In the genomic region with DNA sequence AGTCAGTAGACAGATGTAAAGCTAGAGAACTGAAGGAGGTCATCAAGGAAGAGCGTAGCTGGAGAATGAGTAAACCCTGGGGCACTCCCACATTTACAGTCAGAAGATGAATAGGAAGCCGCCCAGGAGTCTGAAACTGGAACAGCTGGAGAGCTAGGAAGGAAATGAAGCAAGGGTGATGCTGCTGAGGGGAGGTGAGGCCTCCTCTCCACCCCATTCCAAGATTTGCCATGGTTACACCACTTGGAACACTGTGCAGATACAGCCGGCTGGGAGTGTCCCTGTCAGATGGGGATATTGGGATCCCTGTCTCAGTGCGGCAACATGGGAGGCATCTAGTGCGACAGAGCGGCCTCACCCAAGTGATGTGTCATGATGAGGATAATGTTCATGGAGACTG, we compare ENCODE assay signal across 13 cellular contexts. TPM values are rescaled to one million over a fixed set of nuclear protein-coding genes. Genes with fewer than 3 reads are reported as not detected.
DNase-seq lines count a peak whose midpoint lies in the region; ATAC-seq, FAIRE-seq and TF ChIP-seq lines count a peak whose summit lies in the region.
"Had no signal": no experiment of that assay in that cellular context is flagged by ENCODE, and none has a peak within 500 bp of the region (broad histone marks: within the 10 kb centered on the region; RNA-seq: fewer than 3 reads in every experiment).

No MANE protein-coding gene starts in this region.

- H2BK5ac ChIP-seq in H9 (ENCODE audit: insufficient read length, low read length): no peak overlapping the region

- no peaks in the 10 kb centered on the region for H3K27me3 ChIP-seq in H9 (ENCODE audit: insufficient read depth, low read length)
- no peaks in the 10 kb centered on the region for H3K27me3 ChIP-seq in astrocyte (ENCODE audit: insufficient read depth, low read length)
- H3K27me3 ChIP-seq in smooth muscle cell (ENCODE audit: low read depth): no peaks in the 10 kb centered on the region
- H3K27me3 ChIP-seq: dorsolateral prefrontal cortex had no signal

- TF ChIP-seq CTCF in H9 (conservative IDR thresholded peaks at IDR 0.05): no peak
- TF ChIP-seq CTCF in astrocyte (IDR thresholded peaks at IDR 0.05; ENCODE audit: insufficient read depth, low read depth, low read length): no peak
- no peak for TF ChIP-seq CTCF in smooth muscle cell (IDR thresholded peaks at IDR 0.05; ENCODE audit: borderline replicate concordance, insufficient read depth, poor library complexity, severe bottlenecking)

- H2BK15ac ChIP-seq in H9 (ENCODE audit: low read depth, low read length): no peak overlapping the region

- H4K5ac ChIP-seq in H9 (ENCODE audit: insufficient read length, low read depth, low read length): no peak overlapping the region

- H3K4me1 ChIP-seq in H9 (ENCODE audit: insufficient read depth, low read length) (peaks cover 2% of the 10 kb centered on the region; the same call in 1 of the 2 replicates), astrocyte (ENCODE audit: insufficient read depth, low read length) (peaks cover 33% of the 10 kb centered on the region), smooth muscle cell (ENCODE audit: low read depth) (peaks cover 10% of the 10 kb centered on the region)

- H2AK5ac ChIP-seq in H9 (ENCODE audit: insufficient read length, low read length): no peak overlapping the region

- H3K36me3 Mint-ChIP-seq in H9 (ENCODE audit: insufficient read depth in 1 of 3, low read depth in 3 of 3) (peaks cover 0 to 4% (median 0%) of the 10 kb centered on the region in 3 experiments; a peak in 1 of 7 replicates), astrocyte (ENCODE audit: low read depth, unreplicated experiment) (peaks cover 10% of the 10 kb centered on the region)

- H3K4me3 ChIP-seq in astrocyte (ENCODE audit: insufficient read depth, low read depth, low read length) (no peak overlapping the region), smooth muscle cell (no peak overlapping the region)
- H3K4me3 ChIP-seq: dorsolateral prefrontal cortex had no signal

- no peaks in the 10 kb centered on the region for H3K79me2 ChIP-seq in H9 (ENCODE audit: insufficient read depth, low read length)
- H3K79me2 ChIP-seq in astrocyte (ENCODE audit: insufficient read depth, low read length): peaks cover 65% of the 10 kb centered on the region
- peaks cover 40% of the 10 kb centered on the region for H3K79me2 ChIP-seq in smooth muscle cell (ENCODE audit: low read depth)

- FAIRE-seq in astrocyte (lab: Jason Lieb, UNC): no peak
- FAIRE-seq: TTC549 had no signal

- H3K9me3 Mint-ChIP-seq in H9 (no peaks in the 10 kb centered on the region), astrocyte (ENCODE audit: unreplicated experiment) (peaks cover 4% of the 10 kb centered on the region)
- H3K9me3 Mint-ChIP-seq: activated naive CD4-positive, alpha-beta T cell treated with anti-CD3 and anti-CD28 coated beads, Interleukin-2, amount 10 ng/mL, durations not matched to agents 7 days and 5 days had no signal

- no peaks in the 10 kb centered on the region for H4K20me1 ChIP-seq in H9 (ENCODE audit: control insufficient read depth, insufficient read depth, insufficient read length)
- H4K20me1 ChIP-seq in astrocyte (ENCODE audit: insufficient read depth, low read length): peaks cover 16% of the 10 kb centered on the region
- H4K20me1 ChIP-seq in smooth muscle cell (ENCODE audit: low read depth): peaks cover 48% of the 10 kb centered on the region

- H3K56ac ChIP-seq in H9 (ENCODE audit: insufficient read length, low read depth, low read length): no peak overlapping the region

- peak overlapping the region in 2 of 3 experiments; percentile 14 to 78; a peak in 2 of 7 replicates for H3K27ac Mint-ChIP-seq in H9
- peak overlapping the region; percentile 15 for H3K27ac Mint-ChIP-seq in astrocyte (ENCODE audit: unreplicated experiment)
- H3K27ac Mint-ChIP-seq: activated naive CD4-positive, alpha-beta T cell treated with anti-CD3 and anti-CD28 coated beads, Interleukin-2, amount 10 ng/mL, durations not matched to agents 7 days and 5 days had no signal

- no peaks in the 10 kb centered on the region for H3F3A ChIP-seq in smooth muscle cell (ENCODE audit: low read depth)

- H3K79me1 ChIP-seq in H9 (ENCODE audit: insufficient read depth, low read depth, low read length, poor library complexity, severe bottlenecking): no peaks in the 10 kb centered on the region

- no peak for DNase-seq in H9
- DNase-seq in astrocyte (ENCODE audit: low read depth): peak; percentile 80
- DNase-seq in left cardiac atrium: peak; percentile 39
- DNase-seq in smooth muscle cell (lab: John Stamatoyannopoulos, UW; ENCODE audit: unreplicated experiment): no peak
- no peak for DNase-seq in NCI-H2081 (lab: John Stamatoyannopoulos, UW)
- DNase-seq in NCI-H526 (lab: John Stamatoyannopoulos, UW): no peak
- DNase-seq in RPMI8226: no peak
- DNase-seq in effector CD4-positive, alpha-beta T cell: no peak
- DNase-seq: activated naive CD4-positive, alpha-beta T cell treated with anti-CD3 and anti-CD28 coated beads, Interleukin-2, amount 10 ng/mL, durations not matched to agents 7 days and 5 days; dorsolateral prefrontal cortex; NCI-H510A treated with DMSO at 0.1 percent for 48 hours; SIG-M5 had no signal

- no peaks in the 10 kb centered on the region for H3K23me2 ChIP-seq in H9 (ENCODE audit: insufficient read length, low read depth, low read length, poor library complexity, severe bottlenecking)

- H2BK120ac ChIP-seq in H9 (ENCODE audit: low read depth, low read length, poor library complexity, severe bottlenecking): no peak overlapping the region

- no peak overlapping the region for H3K4ac ChIP-seq in H9 (ENCODE audit: low read depth, low read length)

- H3K9me3 ChIP-seq in H9 (ENCODE audit: control insufficient read depth, low read depth, low read length) (no peaks in the 10 kb centered on the region), astrocyte (ENCODE audit: insufficient read depth, low read depth, low read length) (no peaks in the 10 kb centered on the region), smooth muscle cell (replicated peaks; ENCODE audit: low read depth) (no peaks in the 10 kb centered on the region)

- no peak overlapping the region for H3K18ac ChIP-seq in H9 (ENCODE audit: insufficient read length, low read depth, low read length)

- no peak overlapping the region for H3T11ph ChIP-seq in H9 (ENCODE audit: low read length)

- H2BK20ac ChIP-seq in H9 (ENCODE audit: low read depth, low read length, poor library complexity, severe bottlenecking): no peak overlapping the region

- H3K9ac ChIP-seq in H9 (ENCODE audit: extremely low read depth, insufficient read length, low read length) (no peak overlapping the region), astrocyte (ENCODE audit: low read length) (peak overlapping the region; percentile 24), smooth muscle cell (ENCODE audit: low read depth) (no peak overlapping the region)

- no peak overlapping the region for H2BK12ac ChIP-seq in H9 (ENCODE audit: insufficient read length, low read depth, low read length)

- intact Hi-C loops in left cardiac atrium (cut with DNase I): no loop called here

- H3K36me3 ChIP-seq in astrocyte (ENCODE audit: insufficient read depth, low read length) (no peaks in the 10 kb centered on the region), smooth muscle cell (ENCODE audit: low read depth) (no peaks in the 10 kb centered on the region)

- H3K27ac ChIP-seq in H9 (ENCODE audit: insufficient read length, low read depth, low read length) (no peak overlapping the region), astrocyte (ENCODE audit: low read depth, low read length) (peak overlapping the region; percentile 54), smooth muscle cell (ENCODE audit: low read depth) (peak overlapping the region; percentile 42)
- H3K27ac ChIP-seq: dorsolateral prefrontal cortex had no signal

- H3K4me1 Mint-ChIP-seq in H9 (peaks cover 25 to 27% of the 10 kb centered on the region in 2 experiments), astrocyte (ENCODE audit: low read depth, unreplicated experiment) (peaks cover 31% of the 10 kb centered on the region)

- no peak overlapping the region for H2AFZ ChIP-seq in H9 (ENCODE audit: low read length)
- H2AFZ ChIP-seq in astrocyte (ENCODE audit: low read depth, low read length): peak overlapping the region; percentile 24
- H2AFZ ChIP-seq in smooth muscle cell (ENCODE audit: low read depth): no peak overlapping the region

- no peak overlapping the region for H3K4me3 Mint-ChIP-seq in H9
- H3K4me3 Mint-ChIP-seq in astrocyte (ENCODE audit: unreplicated experiment): no peak overlapping the region
- H3K4me3 Mint-ChIP-seq: activated naive CD4-positive, alpha-beta T cell treated with anti-CD3 and anti-CD28 coated beads, Interleukin-2, amount 10 ng/mL, durations not matched to agents 7 days and 5 days had no signal

- H4K91ac ChIP-seq in H9 (ENCODE audit: insufficient read length, low read depth, low read length): no peak overlapping the region

- H3K14ac ChIP-seq in H9 (ENCODE audit: insufficient read depth, low read length): no peak overlapping the region

- no peak overlapping the region for H4K8ac ChIP-seq in H9 (replicated peaks; ENCODE audit: insufficient read length, low read depth, low read length)

- H3K27me3 Mint-ChIP-seq in H9 (ENCODE audit: low read depth): no peaks in the 10 kb centered on the region; the same call in 1 of the 2 replicates
- H3K27me3 Mint-ChIP-seq in astrocyte (ENCODE audit: low read depth, unreplicated experiment): no peaks in the 10 kb centered on the region
- H3K27me3 Mint-ChIP-seq: activated naive CD4-positive, alpha-beta T cell treated with anti-CD3 and anti-CD28 coated beads, Interleukin-2, amount 10 ng/mL, durations not matched to agents 7 days and 5 days had no signal

- WGBS in H9 (ENCODE audit: extremely low coverage, insufficient read length, low lambda C conversion rate): no CpG with 5 or more reads among the region's 6 CpGs
- WGBS in smooth muscle cell (ENCODE audit: low lambda C conversion rate): 83% methylated on average over 6 of the region's 6 CpGs

- no peak overlapping the region for H3K4me2 ChIP-seq in H9 (ENCODE audit: insufficient read depth, insufficient read length, low read length)
- H3K4me2 ChIP-seq in astrocyte (ENCODE audit: low read length): peak overlapping the region; percentile 63
- no peak overlapping the region for H3K4me2 ChIP-seq in smooth muscle cell

- ATAC-seq in left cardiac atrium: peak in 1 of 2 donors; percentile 77

- H3K23ac ChIP-seq in H9 (ENCODE audit: insufficient read length, low read depth, low read length): no peak overlapping the region

RNA-seq across cellular contexts. Expression of a gene that starts 51.8 kb away (rescaled TPM):
- total RNA-seq in H9 (2021) (373 and 381 TPM in 2 replicates), astrocyte (249 and 258 TPM in 2 replicates), left cardiac atrium (100 to 1,000 TPM; 337 to 408 TPM), smooth muscle cell (113 and 132 TPM in 2 replicates)
- 223 and 233 TPM in 2 replicates for polyA plus RNA-seq in smooth muscle cell

RNA-seq across cellular contexts. Expression of a gene that starts 58.8 kb away (rescaled TPM):
- total RNA-seq in H9 (2021): 20.5 and 24.1 TPM in 2 replicates
- total RNA-seq in astrocyte: 20.1 and 23.8 TPM in 2 replicates
- 10 to 100 TPM; 20.9 to 30.5 TPM for total RNA-seq in left cardiac atrium
- total RNA-seq in smooth muscle cell: 15.6 and 17.8 TPM in 2 replicates
- polyA plus RNA-seq in smooth muscle cell: 7.0 and 8.5 TPM in 2 replicates

Comparison
In these comparisons a context has a peak if more than half of its experiments do, and no peak if none do; other contexts are left out.
1. DNase-seq: peak in astrocyte (single experiment) and left cardiac atrium (single experiment); none in H9 (single experiment), smooth muscle cell (single experiment), NCI-H2081 (0 of 2), NCI-H526 (0 of 2), RPMI8226 (single experiment) and effector CD4-positive, alpha-beta T cell (single experiment).